In genomic region chr2:109348190-109348589, GRCh38 we compare ENCODE assay signal across 15 cellular contexts.
DNase-seq lines count a peak whose midpoint lies in the region; ATAC-seq and TF ChIP-seq lines count a peak whose summit lies in the region.
"Had no signal": no experiment of that assay in that cellular context is flagged by ENCODE, and none has a peak within 500 bp of the region (broad histone marks: within the 10 kb centered on the region; RNA-seq: fewer than 3 reads in every experiment).

No MANE protein-coding gene starts in this region.

- H3K36me3 ChIP-seq in KOPT-K1 (ENCODE audit: insufficient read depth, low read length) (no peaks in the 10 kb centered on the region), uterus (no peaks in the 10 kb centered on the region), osteoblast (ENCODE audit: insufficient read depth, low read length) (no peaks in the 10 kb centered on the region)
- H3K36me3 ChIP-seq: heart left ventricle had no signal

- H3K4me3 ChIP-seq in uterus: no peak overlapping the region
- no peak overlapping the region for H3K4me3 ChIP-seq in osteoblast (ENCODE audit: insufficient read depth, low read length)
- H3K4me3 ChIP-seq: GM12878, heart left ventricle had no signal

- H3K79me2 ChIP-seq in osteoblast (ENCODE audit: insufficient read depth, low read length): peaks cover 36% of the 10 kb centered on the region

- peak overlapping the region; percentile 13 for H3K4me3 Mint-ChIP-seq in natural killer cell
- H3K4me3 Mint-ChIP-seq in natural killer cell treated with Interleukin-12 subunit alpha and Interleukin-12 subunit beta and Interleukin-15 and Interleukin-18, amount 100 ng/mL, for 72 hours: no peak overlapping the region
- H3K4me3 Mint-ChIP-seq in effector memory CD8-positive, alpha-beta T cell: peak overlapping the region in 1 of 2 donors; percentile 49
- H3K4me3 Mint-ChIP-seq: mesothelial cell of epicardium, nephron progenitor cell had no signal

- H3K4me1 ChIP-seq in uterus: peaks cover 0 to 9% of the 10 kb centered on the region in 2 donors
- H3K4me1 ChIP-seq in osteoblast (ENCODE audit: insufficient read depth, low read length): peaks cover 25% of the 10 kb centered on the region

- H4K20me1 ChIP-seq in osteoblast (ENCODE audit: insufficient read depth, low read length): peaks cover 7% of the 10 kb centered on the region

- intact Hi-C loops in natural killer cell (cut with micrococcal nuclease): loop anchor here (5.0 kb wide), 2 partner anchors 221 to 421 kb away; partner anchors contain the start of gene SH3RF3
- intact Hi-C loops in uterus (cut with DNase I; ENCODE audit: low total_unique reads): no loop called here

- DNase-seq in natural killer cell: no peak
- DNase-seq in natural killer cell treated with Interleukin-12 subunit alpha and Interleukin-12 subunit beta and Interleukin-15 and Interleukin-18, amount 100 ng/mL, for 72 hours (ENCODE audit: low spot score): no peak
- DNase-seq in effector memory CD8-positive, alpha-beta T cell: no peak
- no peak for DNase-seq in uterus
- no peak for DNase-seq in NCI-H82 (lab: John Stamatoyannopoulos, UW)
- no peak for DNase-seq in osteoblast (ENCODE audit: insufficient read length, low spot score, missing footprints)
- DNase-seq: DMS79, heart left ventricle, KG1, MV-4-11, nephron progenitor cell had no signal

- no peaks in the 10 kb centered on the region for H3K9me3 Mint-ChIP-seq in natural killer cell
- H3K9me3 Mint-ChIP-seq in natural killer cell treated with Interleukin-12 subunit alpha and Interleukin-12 subunit beta and Interleukin-15 and Interleukin-18, amount 100 ng/mL, for 72 hours: no peaks in the 10 kb centered on the region
- no peaks in the 10 kb centered on the region for H3K9me3 Mint-ChIP-seq in effector memory CD8-positive, alpha-beta T cell
- H3K9me3 Mint-ChIP-seq: mesothelial cell of epicardium, nephron progenitor cell had no signal

- no peaks in the 10 kb centered on the region for H3K9me3 ChIP-seq in KOPT-K1 (ENCODE audit: insufficient read depth, low read length, poor library complexity, severe bottlenecking)
- no peaks in the 10 kb centered on the region for H3K9me3 ChIP-seq in uterus
- no peaks in the 10 kb centered on the region for H3K9me3 ChIP-seq in osteoblast (ENCODE audit: low read depth, low read length)
- H3K9me3 ChIP-seq: heart left ventricle had no signal

- no peaks in the 10 kb centered on the region for H3K27me3 ChIP-seq in uterus
- no peaks in the 10 kb centered on the region for H3K27me3 ChIP-seq in osteoblast (ENCODE audit: insufficient read depth, low read length)
- H3K27me3 ChIP-seq: heart left ventricle had no signal

- no peak overlapping the region for H2AFZ ChIP-seq in osteoblast (ENCODE audit: low read length)

- H3K4me2 ChIP-seq in osteoblast (ENCODE audit: insufficient read depth, low read length): no peak overlapping the region

- ATAC-seq in natural killer cell: no peak
- no peak for ATAC-seq in natural killer cell treated with Interleukin-12 subunit alpha and Interleukin-12 subunit beta and Interleukin-15 and Interleukin-18, amount 100 ng/mL, for 72 hours
- ATAC-seq in effector memory CD8-positive, alpha-beta T cell (replicated peaks): no peak
- ATAC-seq: heart left ventricle, Right ventricle myocardium inferior had no signal

- H3K27me3 Mint-ChIP-seq in natural killer cell (ENCODE audit: low read depth in 2 of 2): no peaks in the 10 kb centered on the region
- H3K27me3 Mint-ChIP-seq in natural killer cell treated with Interleukin-12 subunit alpha and Interleukin-12 subunit beta and Interleukin-15 and Interleukin-18, amount 100 ng/mL, for 72 hours: peaks cover 0 to 5% of the 10 kb centered on the region in 2 donors
- no peaks in the 10 kb centered on the region for H3K27me3 Mint-ChIP-seq in effector memory CD8-positive, alpha-beta T cell

- TF ChIP-seq POLR2A in uterus (IDR thresholded peaks at IDR 0.05): no peak

- peaks cover 29 to 32% of the 10 kb centered on the region in 2 donors for H3K4me1 Mint-ChIP-seq in natural killer cell
- peaks cover 10 to 27% of the 10 kb centered on the region in 2 donors for H3K4me1 Mint-ChIP-seq in natural killer cell treated with Interleukin-12 subunit alpha and Interleukin-12 subunit beta and Interleukin-15 and Interleukin-18, amount 100 ng/mL, for 72 hours (ENCODE audit: low read depth in 2 of 2)
- H3K4me1 Mint-ChIP-seq in effector memory CD8-positive, alpha-beta T cell (ENCODE audit: low read depth in 2 of 2): peaks cover 14 to 21% of the 10 kb centered on the region in 2 donors

- H3K36me3 Mint-ChIP-seq in natural killer cell: no peaks in the 10 kb centered on the region
- no peaks in the 10 kb centered on the region for H3K36me3 Mint-ChIP-seq in natural killer cell treated with Interleukin-12 subunit alpha and Interleukin-12 subunit beta and Interleukin-15 and Interleukin-18, amount 100 ng/mL, for 72 hours
- no peaks in the 10 kb centered on the region for H3K36me3 Mint-ChIP-seq in effector memory CD8-positive, alpha-beta T cell (ENCODE audit: insufficient read depth)
- H3K36me3 Mint-ChIP-seq: mesothelial cell of epicardium had no signal

- H3K27ac ChIP-seq in KOPT-K1 (ENCODE audit: low read depth, low read length, poor library complexity, severe bottlenecking): peak overlapping the region; percentile 37
- no peak overlapping the region for H3K27ac ChIP-seq in uterus
- no peak overlapping the region for H3K27ac ChIP-seq in osteoblast (ENCODE audit: low read depth, low read length)

- TF ChIP-seq CTCF in natural killer cell (IDR thresholded peaks at IDR 0.05) (no peak), uterus (IDR thresholded peaks at IDR 0.05) (no peak), osteoblast (IDR thresholded peaks at IDR 0.05; ENCODE audit: extremely low read depth, low read depth, low read length) (no peak)

- peak overlapping the region; percentile 72 to 84 for H3K27ac Mint-ChIP-seq in natural killer cell
- no peak overlapping the region for H3K27ac Mint-ChIP-seq in natural killer cell treated with Interleukin-12 subunit alpha and Interleukin-12 subunit beta and Interleukin-15 and Interleukin-18, amount 100 ng/mL, for 72 hours
- peak overlapping the region; percentile 62 to 67 for H3K27ac Mint-ChIP-seq in effector memory CD8-positive, alpha-beta T cell
- H3K27ac Mint-ChIP-seq: mesothelial cell of epicardium, nephron progenitor cell had no signal

Comparison
In these comparisons a context has a peak if more than half of its experiments do, and no peak if none do; other contexts are left out.
1. H3K27ac Mint-ChIP-seq: peak in natural killer cell (2 of 2) and effector memory CD8-positive, alpha-beta T cell (2 of 2); none in natural killer cell treated with Interleukin-12 subunit alpha and Interleukin-12 subunit beta and Interleukin-15 and Interleukin-18, amount 100 ng/mL, for 72 hours (0 of 2).